8 cellular contexts compared by ENCODE assay signal in genomic region chr22:41862530-41863266, GRCh38. TPM values are rescaled to one million over a fixed set of nuclear protein-coding genes. Genes with fewer than 3 reads are reported as not detected.
DNase-seq lines count a peak whose midpoint lies in the region; ATAC-seq and TF ChIP-seq lines count a peak whose summit lies in the region.

No MANE protein-coding gene starts in this region.

- H3K27me3 ChIP-seq in heart left ventricle: no peaks in the 10 kb centered on the region

- peak; percentile 40 for DNase-seq in DMS 273 (lab: John Stamatoyannopoulos, UW; ENCODE audit: unreplicated experiment)
- DNase-seq in DMS 273 treated with DMSO at 0.1 percent for 48 hours (lab: John Stamatoyannopoulos, UW): no peak
- DNase-seq in activated CD4-positive, alpha-beta T cell treated with anti-CD3 and anti-CD28 coated beads, Interleukin-2, amount 50 U/mL, for 48 hours: peak; percentile 69 to 76
- no peak for DNase-seq in heart left ventricle
- peak; percentile 76 for DNase-seq in stimulated activated CD4-positive, alpha-beta T cell treated with anti-CD3 and anti-CD28 coated beads, Interleukin-4, amount 100 ng/mL, for 24 hours
- DNase-seq in DMS114 treated with DMSO at 0.1 percent for 48 hours (lab: John Stamatoyannopoulos, UW; ENCODE audit: unreplicated experiment): no peak
- no peak for DNase-seq in GOT3 (lab: John Stamatoyannopoulos, UW)

- peak; percentile 46 for ATAC-seq in HG03060 (IDR thresholded peaks at IDR 0.05; ENCODE audit: low read depth, unreplicated experiment)
- peak in 3 of 4 donors; percentile 35 to 51 (median 42) for ATAC-seq in heart left ventricle

- H3K4me3 ChIP-seq in heart left ventricle: no peak overlapping the region

- no peak for TF ChIP-seq POLR2A in heart left ventricle (IDR thresholded peaks at IDR 0.05)

- peaks cover 0 to 42% (median 22%) of the 10 kb centered on the region in 12 donors for H3K4me1 ChIP-seq in heart left ventricle

- peak overlapping the region in 8 of 12 donors; percentile 2 to 59 (median 35) for H3K27ac ChIP-seq in heart left ventricle

- WGBS in heart left ventricle, 4 donors: 56 to 69% (median 60%) methylated on average over 11 of the region's 11 CpGs

- H3K9me3 ChIP-seq in heart left ventricle: no peaks in the 10 kb centered on the region

- peaks cover 0 to 19% (median 13%) of the 10 kb centered on the region in 9 donors for H3K36me3 ChIP-seq in heart left ventricle

- intact Hi-C loops in heart left ventricle (cut with DNase I): no loop called here

- TF ChIP-seq CTCF in heart left ventricle (IDR thresholded peaks at IDR 0.05): no peak

RNA-seq across cellular contexts. Expression of gene SREBF2, which starts 29.8 kb away (rescaled TPM):
- 100 to 1,000 TPM in 3 of 9 donors, 10 to 100 TPM in 6; 49.1 to 109 (median 73.0) TPM for total RNA-seq in heart left ventricle
- polyA plus RNA-seq in heart left ventricle: 100 to 1,000 TPM in 1 of 2 donors, 10 to 100 TPM in 1; 39.4 to 115 TPM

RNA-seq across cellular contexts. Expression of gene SHISA8, which starts 52.2 kb away (rescaled TPM):
- 1 to 10 TPM in 4 of 9 donors, under 1 TPM in 5; 0.48 to 4.4 (median 1.00) TPM for total RNA-seq in heart left ventricle
- 1 to 10 TPM in 1 of 2 donors, not detected in 1; 1.7 TPM for polyA plus RNA-seq in heart left ventricle

Comparison
In these comparisons a context has a peak if more than half of its experiments do, and no peak if none do; other contexts are left out.
1. DNase-seq: peak in DMS 273 (single experiment), activated CD4-positive, alpha-beta T cell treated with anti-CD3 and anti-CD28 coated beads, Interleukin-2, amount 50 U/mL, for 48 hours (2 of 2) and stimulated activated CD4-positive, alpha-beta T cell treated with anti-CD3 and anti-CD28 coated beads, Interleukin-4, amount 100 ng/mL, for 24 hours (single experiment); none in DMS 273 treated with DMSO at 0.1 percent for 48 hours (single experiment), heart left ventricle (0 of 5), DMS114 treated with DMSO at 0.1 percent for 48 hours (single experiment) and GOT3 (single experiment).